Comparison of ENCODE assay signal across 8 cellular contexts in genomic region chr19:55258828-55259539, GRCh38. TPM values are rescaled to one million over a fixed set of nuclear protein-coding genes. Genes with fewer than 3 reads are reported as not detected.
A peak's percentile ranks its signal among the peaks of the same experiment; 100 is the strongest.
DNase-seq lines count a peak whose midpoint lies in the region; ATAC-seq and TF ChIP-seq lines count a peak whose summit lies in the region.

TSS of gene PPP6R1 (minus strand) at chr19:55259017. CDS start at chr19:55247103, 11,914 bp downstream.

- peaks cover 34 to 40% (median 36%) of the 10 kb centered on the region in 3 donors for H3K4me1 Mint-ChIP-seq in IgD-negative memory B cell

- H3K4me3 ChIP-seq in epithelial cell of esophagus (ENCODE audit: low read length) (peak within 1 kb of the TSS; percentile 72), mononuclear cell (ENCODE audit: low read length) (peak within 1 kb of the TSS; percentile 89)

- H3K27ac Mint-ChIP-seq in IgD-negative memory B cell = peak within 1 kb of the TSS; percentile 98 to 99 (median 98)

- peaks cover 2% of the 10 kb centered on the region for H3K36me3 Mint-ChIP-seq in IgD-negative memory B cell

- peak; percentile 99 for DNase-seq in DMS 273 treated with DMSO at 0.1 percent for 48 hours (lab: John Stamatoyannopoulos, UW)
- DNase-seq in OCI-M2 (lab: John Stamatoyannopoulos, UW; ENCODE audit: unreplicated experiment) = peak; percentile 98
- DNase-seq in activated T-cell treated with anti-CD3 and anti-CD28 coated beads for 4 hours = peak; percentile 90
- DNase-seq in epithelial cell of esophagus (ENCODE audit: low read depth) = peak; percentile 99
- DNase-seq in stimulated activated CD8-positive, alpha-beta memory T cell treated with anti-CD3 and anti-CD28 coated beads, Interleukin-4, amount 100 ng/mL, for 1 hour (ENCODE audit: low read depth in 2 of 2, low spot score in 1 of 2) = peak; percentile 84

- H3K27me3 ChIP-seq in mononuclear cell (ENCODE audit: insufficient read depth, low read length) = no peaks in the 10 kb centered on the region

- no peak for TF ChIP-seq CTCF in epithelial cell of esophagus (IDR thresholded peaks at IDR 0.05; ENCODE audit: insufficient read depth, low read depth, low read length, missing control alignments)

- no peaks in the 10 kb centered on the region for H3K9me3 ChIP-seq in mononuclear cell (ENCODE audit: low read depth, low read length)

- H3K27me3 Mint-ChIP-seq in IgD-negative memory B cell = no peaks in the 10 kb centered on the region

- peaks cover 46% of the 10 kb centered on the region for H3K4me1 ChIP-seq in mononuclear cell (ENCODE audit: insufficient read depth, low read length)

- H3K9me3 Mint-ChIP-seq in IgD-negative memory B cell = no peaks in the 10 kb centered on the region

- peak; percentile 68 for ATAC-seq in GM21529 (IDR thresholded peaks at IDR 0.05; ENCODE audit: unreplicated experiment)

- peak within 1 kb of the TSS; percentile 90 to 98 (median 97) for H3K4me3 Mint-ChIP-seq in IgD-negative memory B cell

RNA-seq across cellular contexts. Expression of gene PPP6R1, which starts in this region (rescaled TPM):
- polyA plus RNA-seq in IgD-negative memory B cell = 47.0 TPM
- total RNA-seq in mononuclear cell = 62.5 TPM

Comparison
In these comparisons a context has a peak if more than half of its experiments do, and no peak if none do; other contexts are left out.
1. Peak in every context shown above with its lines: DNase-seq, ATAC-seq and H3K4me3 ChIP-seq.